In genomic region chr2:24451805-24452498, GRCh38 we compare ENCODE assay signal across 16 cellular contexts.
"Had no signal": no experiment of that assay in that cellular context is flagged by ENCODE, and none has a peak within 500 bp of the region (broad histone marks: within the 10 kb centered on the region; RNA-seq: fewer than 3 reads in every experiment).

No MANE protein-coding gene starts in this region.

- H3K36me3 ChIP-seq: ascending aorta, gastrocnemius medialis, lower lobe of right lung, right lobe of liver, upper lobe of right lung had no signal

- H3K27ac ChIP-seq: ascending aorta, hepatocyte, lower lobe of right lung, right lobe of liver, upper lobe of right lung had no signal

- H3K27me3 ChIP-seq: ascending aorta, gastrocnemius medialis, hepatocyte, right lobe of liver, upper lobe of right lung had no signal

- H3K27ac Mint-ChIP-seq: activated CD4-positive, alpha-beta memory T cell treated with anti-CD3 and anti-CD28 coated beads for 36 hours; progenitor cell of endocrine pancreas had no signal

- DNase-seq: activated CD4-positive, alpha-beta memory T cell treated with anti-CD3 and anti-CD28 coated beads for 36 hours; activated CD4-positive, alpha-beta T cell treated with anti-CD3 and anti-CD28 coated beads for 1 hour; activated T-cell treated with anti-CD3 and anti-CD28 coated beads, Interleukin-2, amount 50 U/mL, for 48 hours; gastrocnemius medialis; lower lobe of right lung; naive thymus-derived CD8-positive, alpha-beta T cell; occipital lobe; right lobe of liver; stimulated activated CD4-positive, alpha-beta T cell treated with anti-CD3 and anti-CD28 coated beads, Interleukin-2, amount 100 ng/mL, for 48 hours; stimulated activated CD8-positive, alpha-beta memory T cell treated with anti-CD3 and anti-CD28 coated beads, Interleukin-4, amount 100 ng/mL, for 48 hours; stimulated activated naive CD8-positive, alpha-beta T cell treated with anti-CD3 and anti-CD28 coated beads, Interleukin-15, Interleukin-2, amounts not matched to agents 100 U/mL and 50 U/mL, for 24 hours; T-helper 9 cell; upper lobe of right lung had no signal

- H3K79me2 ChIP-seq: hepatocyte had no signal

- H3K4me3 ChIP-seq: ascending aorta, gastrocnemius medialis, hepatocyte, lower lobe of right lung, right lobe of liver, upper lobe of right lung had no signal

- H3K9me3 ChIP-seq: ascending aorta, gastrocnemius medialis, right lobe of liver, upper lobe of right lung had no signal

- H2AFZ ChIP-seq: hepatocyte had no signal

- ATAC-seq: gastrocnemius medialis; lower lobe of right lung; naive thymus-derived CD8-positive, alpha-beta T cell; stimulated activated naive CD8-positive, alpha-beta T cell treated with anti-CD3 and anti-CD28 coated beads, Interleukin-15, Interleukin-2, amounts not matched to agents 100 U/mL and 50 U/mL, for 24 hours; upper lobe of right lung had no signal

- H3K4me2 ChIP-seq: hepatocyte had no signal

- H3K4me3 Mint-ChIP-seq: activated CD4-positive, alpha-beta memory T cell treated with anti-CD3 and anti-CD28 coated beads for 36 hours; naive thymus-derived CD8-positive, alpha-beta T cell had no signal
